ENCODE assay signal across 16 cellular contexts in the genomic region with DNA sequence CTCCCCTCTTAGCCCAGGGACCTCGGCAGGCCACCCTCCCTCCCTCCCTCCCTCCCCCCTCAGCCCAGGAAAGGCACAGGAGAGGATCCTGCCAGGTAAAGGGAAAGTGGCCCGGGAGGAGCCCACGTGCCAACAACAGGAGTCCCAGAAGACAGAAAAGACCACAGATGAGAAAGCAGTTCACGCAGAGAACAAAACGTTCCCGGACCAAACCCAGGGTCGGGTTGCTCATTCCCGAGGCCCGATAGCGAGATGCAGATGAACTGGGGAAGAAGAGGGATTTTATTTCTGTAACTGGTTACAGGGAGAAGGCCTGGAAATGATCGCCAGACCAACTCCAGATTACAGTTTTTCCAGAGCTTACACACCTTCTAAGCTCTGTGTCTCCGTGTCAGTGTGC. TPM values are rescaled to one million over a fixed set of nuclear protein-coding genes. Genes with fewer than 3 reads are reported as not detected.
DNase-seq lines count a peak whose midpoint lies in the region; ATAC-seq and TF ChIP-seq lines count a peak whose summit lies in the region.
"Had no signal": no experiment of that assay in that cellular context is flagged by ENCODE, and none has a peak within 500 bp of the region (broad histone marks: within the 10 kb centered on the region; RNA-seq: fewer than 3 reads in every experiment).

No MANE protein-coding gene starts in this region.

- POLR2A ChIA-PET in CD4-positive, alpha-beta T cell (lab: Charles Lee), result no interaction called here

- CTCF ChIA-PET in CD4-positive, alpha-beta T cell (lab: Charles Lee), result no interaction called here

- intact Hi-C loops in CD4-positive, alpha-beta T cell (cut with DNase I, micrococcal nuclease), result no loop called here

- DNase-seq in CD4-positive, alpha-beta T cell, result no peak
- DNase-seq in T-helper 17 cell (no peak), iPS-NIHi11 (ENCODE audit: low spot score) (peak; percentile 41), progenitor cell of endocrine pancreas (ENCODE audit: low spot score, unreplicated experiment) (no peak), osteocyte (ENCODE audit: extremely low spot score, unreplicated experiment) (no peak), NOMO-1 treated with dmso at 0.1 percent for 144 hours (lab: John Stamatoyannopoulos, UW; ENCODE audit: unreplicated experiment) (no peak), mucosa of gallbladder (ENCODE audit: low spot score) (no peak)
- DNase-seq: activated CD4-positive, alpha-beta T cell treated with anti-CD3 and anti-CD28 coated beads for 36 hours; AML-193; DND-41; NCI-H1930; NCI-H526 had no signal

- H3K36me3 Mint-ChIP-seq in CD4-positive, alpha-beta T cell (ENCODE audit: low read depth), result no peaks in the 10 kb centered on the region
- H3K36me3 Mint-ChIP-seq in T-helper 17 cell (ENCODE audit: low read depth) (no peaks in the 10 kb centered on the region), progenitor cell of endocrine pancreas (ENCODE audit: insufficient read depth) (no peaks in the 10 kb centered on the region), osteocyte (ENCODE audit: unreplicated experiment) (no peaks in the 10 kb centered on the region)

- TF ChIP-seq CTCF in CD4-positive, alpha-beta T cell (IDR thresholded peaks at IDR 0.05), result no peak
- no peak for TF ChIP-seq CTCF in progenitor cell of endocrine pancreas (IDR thresholded peaks at IDR 0.05; ENCODE audit: unreplicated experiment)
- TF ChIP-seq CTCF in osteocyte (IDR thresholded peaks at IDR 0.05), result no peak

- H3K27ac ChIP-seq in CD4-positive, alpha-beta T cell (ENCODE audit: low read depth, low read length), result no peak overlapping the region

- H3K27me3 Mint-ChIP-seq in CD4-positive, alpha-beta T cell, result peaks cover 15% of the 10 kb centered on the region
- H3K27me3 Mint-ChIP-seq in T-helper 17 cell, result no peaks in the 10 kb centered on the region
- H3K27me3 Mint-ChIP-seq in progenitor cell of endocrine pancreas, result peaks cover 9% of the 10 kb centered on the region
- no peaks in the 10 kb centered on the region for H3K27me3 Mint-ChIP-seq in osteocyte (ENCODE audit: unreplicated experiment)
- H3K27me3 Mint-ChIP-seq: central memory CD8-positive, alpha-beta T cell had no signal

- no peak for ATAC-seq in CD4-positive, alpha-beta T cell (ENCODE audit: poor library complexity)
- ATAC-seq in T-helper 17 cell (no peak), HG02642 (IDR thresholded peaks at IDR 0.05; ENCODE audit: poor library complexity, unreplicated experiment) (no peak)
- ATAC-seq: activated CD4-positive, alpha-beta T cell treated with anti-CD3 and anti-CD28 coated beads for 36 hours had no signal

- no peaks in the 10 kb centered on the region for H3K9me3 ChIP-seq in CD4-positive, alpha-beta T cell (ENCODE audit: control insufficient read depth, low read length)
- no peaks in the 10 kb centered on the region for H3K9me3 ChIP-seq in T-helper 17 cell (ENCODE audit: control insufficient read depth, low read length, poor library complexity, severe bottlenecking)

- H3K4me1 Mint-ChIP-seq in CD4-positive, alpha-beta T cell (ENCODE audit: low read depth), result peaks cover 5% of the 10 kb centered on the region
- H3K4me1 Mint-ChIP-seq in T-helper 17 cell (peaks cover 7% of the 10 kb centered on the region), progenitor cell of endocrine pancreas (ENCODE audit: low read depth) (peaks cover 11% of the 10 kb centered on the region), osteocyte (ENCODE audit: unreplicated experiment) (no peaks in the 10 kb centered on the region)

- no peaks in the 10 kb centered on the region for H3K27me3 ChIP-seq in CD4-positive, alpha-beta T cell (ENCODE audit: control insufficient read depth, insufficient read depth, low read length)

- H3K9me3 Mint-ChIP-seq in CD4-positive, alpha-beta T cell, result no peaks in the 10 kb centered on the region
- no peaks in the 10 kb centered on the region for H3K9me3 Mint-ChIP-seq in progenitor cell of endocrine pancreas (ENCODE audit: low read depth)
- no peaks in the 10 kb centered on the region for H3K9me3 Mint-ChIP-seq in osteocyte (ENCODE audit: unreplicated experiment)
- H3K9me3 Mint-ChIP-seq: central memory CD8-positive, alpha-beta T cell; T-helper 2 cell treated with Interferon-gamma antibody and Interleukin-4, amounts not matched to agents 5 μg/mL and 100 μg/mL, for 36 hours had no signal

- no peak overlapping the region for H3K27ac Mint-ChIP-seq in CD4-positive, alpha-beta T cell
- H3K27ac Mint-ChIP-seq in T-helper 17 cell (peak overlapping the region; percentile 88), progenitor cell of endocrine pancreas (peak overlapping the region; percentile 84), osteocyte (ENCODE audit: unreplicated experiment) (no peak overlapping the region)
- H3K27ac Mint-ChIP-seq: activated CD4-positive, alpha-beta T cell treated with anti-CD3 and anti-CD28 coated beads for 36 hours; T-helper 2 cell treated with Interferon-gamma antibody and Interleukin-4, amounts not matched to agents 5 μg/mL and 100 μg/mL, for 36 hours had no signal

- H3K4me3 Mint-ChIP-seq in CD4-positive, alpha-beta T cell, result peak overlapping the region; percentile 30
- H3K4me3 Mint-ChIP-seq in T-helper 17 cell, result peak overlapping the region; percentile 66
- no peak overlapping the region for H3K4me3 Mint-ChIP-seq in progenitor cell of endocrine pancreas (ENCODE audit: low read depth)
- no peak overlapping the region for H3K4me3 Mint-ChIP-seq in osteocyte (ENCODE audit: unreplicated experiment)
- H3K4me3 Mint-ChIP-seq: activated CD4-positive, alpha-beta T cell treated with anti-CD3 and anti-CD28 coated beads for 36 hours; central memory CD8-positive, alpha-beta T cell; T-helper 2 cell treated with Interferon-gamma antibody and Interleukin-4, amounts not matched to agents 5 μg/mL and 100 μg/mL, for 36 hours had no signal

RNA-seq across cellular contexts. Expression of gene NEU4, which starts 0.9 kb away (rescaled TPM):
- total RNA-seq in CD4-positive, alpha-beta T cell, result 1 to 10 TPM; 4.3 to 6.8 TPM
- total RNA-seq in T-helper 17 cell (1 to 10 TPM; 4.1 to 9.4 TPM), progenitor cell of endocrine pancreas (1.3 and 1.4 TPM in 2 replicates), osteocyte (not detected in 2 replicates), mucosa of gallbladder (34.8 TPM)
- total RNA-seq: M059J had no signal

RNA-seq across cellular contexts. Expression of gene GAL3ST2, which starts 31.4 kb away (rescaled TPM):
- total RNA-seq in CD4-positive, alpha-beta T cell, result 1 to 10 TPM; 1.5 to 1.9 TPM
- total RNA-seq in T-helper 17 cell (1 to 10 TPM; 2.2 to 2.4 TPM), progenitor cell of endocrine pancreas (0.51 and 0.84 TPM in 2 replicates), osteocyte (0.48 TPM in 1 of 2 replicates, not detected in the other), mucosa of gallbladder (26.4 TPM)
- total RNA-seq: M059J had no signal

RNA-seq across cellular contexts. Expression of gene PDCD1, which starts 50.6 kb away (rescaled TPM):
- 10 to 100 TPM in 1 of 2 experiments, 1 to 10 TPM in 1; 9.5 to 11.4 TPM for total RNA-seq in CD4-positive, alpha-beta T cell
- total RNA-seq in T-helper 17 cell (10 to 100 TPM in 1 of 2 donors, 1 to 10 TPM in 1; 8.1 to 10.4 TPM), progenitor cell of endocrine pancreas (not detected in 2 replicates), osteocyte (not detected in 2 replicates), mucosa of gallbladder (1.5 TPM)
- total RNA-seq: M059J had no signal

Comparison
In these comparisons a context has a peak if more than half of its experiments do, and no peak if none do; other contexts are left out.
1. H3K27ac Mint-ChIP-seq: peak in T-helper 17 cell (single experiment) and progenitor cell of endocrine pancreas (single experiment); none in CD4-positive, alpha-beta T cell (single experiment) and osteocyte (single experiment).
2. H3K4me3 Mint-ChIP-seq: peak in CD4-positive, alpha-beta T cell (single experiment) and T-helper 17 cell (single experiment); none in progenitor cell of endocrine pancreas (single experiment) and osteocyte (single experiment).